14 cellular contexts compared by ENCODE assay signal in genomic region chr2:231602874-231603467, GRCh38. TPM values are rescaled to one million over a fixed set of nuclear protein-coding genes. Genes with fewer than 3 reads are reported as not detected.
A peak's percentile ranks its signal among the peaks of the same experiment; 100 is the strongest.
DNase-seq lines count a peak whose midpoint lies in the region; ATAC-seq and TF ChIP-seq lines count a peak whose summit lies in the region.
"Had no signal": no experiment of that assay in that cellular context is flagged by ENCODE, and none has a peak within 500 bp of the region (broad histone marks: within the 10 kb centered on the region; RNA-seq: fewer than 3 reads in every experiment).

No MANE protein-coding gene starts in this region.

- POLR2A ChIA-PET in CD8-positive, alpha-beta T cell (lab: Charles Lee): no interaction called here

- H3K4me1 Mint-ChIP-seq in CD8-positive, alpha-beta T cell (ENCODE audit: low read depth): peaks cover 7% of the 10 kb centered on the region
- peaks cover 30% of the 10 kb centered on the region for H3K4me1 Mint-ChIP-seq in glutamatergic neuron (ENCODE audit: low read depth, unreplicated experiment)

- H3K27me3 Mint-ChIP-seq in CD8-positive, alpha-beta T cell (ENCODE audit: low read depth): peaks cover 2% of the 10 kb centered on the region
- no peaks in the 10 kb centered on the region for H3K27me3 Mint-ChIP-seq in glutamatergic neuron (ENCODE audit: unreplicated experiment)

- CTCF ChIA-PET in CD8-positive, alpha-beta T cell (lab: Charles Lee): interaction anchor here (1.3 to 4.5 kb wide), 4 partner anchors 8 to 112 kb away, joined by 4 to 49 read pairs (median 6); no protein-coding TSS in a partner anchor

- H3K9me3 Mint-ChIP-seq in CD8-positive, alpha-beta T cell: no peaks in the 10 kb centered on the region
- H3K9me3 Mint-ChIP-seq in glutamatergic neuron (ENCODE audit: unreplicated experiment): peaks cover 13% of the 10 kb centered on the region

- H3K36me3 ChIP-seq in CD8-positive, alpha-beta T cell (ENCODE audit: insufficient read depth, low read length): no peaks in the 10 kb centered on the region
- H3K36me3 ChIP-seq in gastrocnemius medialis: no peaks in the 10 kb centered on the region
- H3K36me3 ChIP-seq: HAP-1 had no signal

- in situ Hi-C loops in gastrocnemius medialis (cut with MboI; ENCODE audit: low sequenced_read_pairs in 4 of 4): loop anchor here in 1 of 4 donors (10.0 kb wide), 1 partner anchor 88 kb away; no protein-coding TSS in a partner anchor

- no peak overlapping the region for H3K4me3 ChIP-seq in CD8-positive, alpha-beta T cell (ENCODE audit: low read depth, low read length)
- H3K4me3 ChIP-seq in gastrocnemius medialis: no peak overlapping the region
- H3K4me3 ChIP-seq: HAP-1 had no signal

- no peaks in the 10 kb centered on the region for H3K9me3 ChIP-seq in CD8-positive, alpha-beta T cell (ENCODE audit: low read length)
- H3K9me3 ChIP-seq in gastrocnemius medialis: no peaks in the 10 kb centered on the region
- H3K9me3 ChIP-seq: HAP-1 had no signal

- H3K27me3 ChIP-seq in CD8-positive, alpha-beta T cell (ENCODE audit: insufficient read depth, low read length): no peaks in the 10 kb centered on the region
- no peaks in the 10 kb centered on the region for H3K27me3 ChIP-seq in gastrocnemius medialis

- intact Hi-C loops in CD8-positive, alpha-beta T cell (cut with DNase I, micrococcal nuclease): loop anchor here (5.0 to 10.0 kb wide), 5 partner anchors 71 to 712 kb away; partner anchors contain the start of genes COPS7B (in 1 of the 2), NCL (in 1 of the 2), NMUR1 (in 1 of the 2) and PDE6D (in 1 of the 2)
- intact Hi-C loops in gastrocnemius medialis (cut with DNase I; ENCODE audit: low total_unique reads): no loop called here

- H3K4me3 Mint-ChIP-seq in CD8-positive, alpha-beta T cell: peak overlapping the region; percentile 56
- H3K4me3 Mint-ChIP-seq in glutamatergic neuron (ENCODE audit: unreplicated experiment): peak overlapping the region; percentile 62

- H3K27ac ChIP-seq in CD8-positive, alpha-beta T cell (ENCODE audit: low read depth, low read length): no peak overlapping the region
- H3K27ac ChIP-seq in gastrocnemius medialis: peak overlapping the region; percentile 90 to 99 (median 97)

- no peak overlapping the region for H3K27ac Mint-ChIP-seq in CD8-positive, alpha-beta T cell
- H3K27ac Mint-ChIP-seq in glutamatergic neuron (ENCODE audit: unreplicated experiment): peak overlapping the region; percentile 94

- H3K36me3 Mint-ChIP-seq in CD8-positive, alpha-beta T cell: no peaks in the 10 kb centered on the region
- H3K36me3 Mint-ChIP-seq in glutamatergic neuron (ENCODE audit: unreplicated experiment): no peaks in the 10 kb centered on the region

- no peak for DNase-seq in CD8-positive, alpha-beta T cell
- DNase-seq in SK-N-DZ (ENCODE audit: low spot score) (peak; percentile 81), glutamatergic neuron (no peak), gastrocnemius medialis (no peak), amniotic stem cell (lab: John Stamatoyannopoulos, UW) (no peak), NCI-H1436 treated with DMSO at 0.1 percent for 48 hours (lab: John Stamatoyannopoulos, UW) (no peak), COLO829 (ENCODE audit: low spot score) (no peak)
- DNase-seq: DND-41; NCI-H1048; stimulated activated CD4-positive, alpha-beta T cell treated with anti-CD3 and anti-CD28 coated beads, Interleukin-15, amount 100 ng/mL, for 24 hours had no signal

- TF ChIP-seq CTCF in CD8-positive, alpha-beta T cell (IDR thresholded peaks at IDR 0.05): no peak
- TF ChIP-seq CTCF in glutamatergic neuron (IDR thresholded peaks at IDR 0.05; ENCODE audit: partially characterized antibody, unreplicated experiment) (no peak), gastrocnemius medialis (IDR thresholded peaks at IDR 0.05 in 4 of 5, conservative IDR thresholded peaks at IDR 0.05 in 1 of 5) (no peak)

- no peak for TF ChIP-seq POLR2A in gastrocnemius medialis (IDR thresholded peaks at IDR 0.05)

- no peak for ATAC-seq in CD8-positive, alpha-beta T cell
- ATAC-seq in gastrocnemius medialis (no peak), HG02798 (IDR thresholded peaks at IDR 0.05; ENCODE audit: poor library complexity, unreplicated experiment) (no peak)
- ATAC-seq: left lobe of liver had no signal

- H3K4me1 ChIP-seq in CD8-positive, alpha-beta T cell (ENCODE audit: insufficient read depth, low read length): peaks cover 12% of the 10 kb centered on the region
- peaks cover 26 to 29% of the 10 kb centered on the region in 2 donors for H3K4me1 ChIP-seq in gastrocnemius medialis

RNA-seq across cellular contexts. Expression of gene TEX44, which starts 10.3 kb away (rescaled TPM):
- not detected for total RNA-seq in CD8-positive, alpha-beta T cell
- polyA plus RNA-seq in SK-N-DZ (2014; cell fraction: cytosol; rRNA removed): not detected in 2 replicates
- polyA plus RNA-seq in SK-N-DZ (2014; cell fraction: nucleus; rRNA removed): not detected in 2 replicates
- total RNA-seq in glutamatergic neuron (ENCODE audit: unreplicated experiment) (not detected), gastrocnemius medialis (not detected)
- total RNA-seq: left lobe of liver had no signal
- polyA plus RNA-seq: esophagus had no signal
